In genomic region chr6:13453771-13454251, GRCh38 we compare ENCODE assay signal across 8 cellular contexts. TPM values are rescaled to one million over a fixed set of nuclear protein-coding genes. Genes with fewer than 3 reads are reported as not detected.
DNase-seq lines count a peak whose midpoint lies in the region; ATAC-seq and TF ChIP-seq lines count a peak whose summit lies in the region.

No MANE protein-coding gene starts in this region.

- no peak overlapping the region for H3K14ac ChIP-seq in mesenchymal stem cell (ENCODE audit: low read length in 2 of 2)

- H4K91ac ChIP-seq in mesenchymal stem cell (ENCODE audit: low read length), result no peak overlapping the region

- TF ChIP-seq CTCF in heart right ventricle (IDR thresholded peaks at IDR 0.05) (no peak), brain microvascular endothelial cell (IDR thresholded peaks at IDR 0.05; ENCODE audit: low read depth, low read length, missing control alignments) (no peak), spleen (IDR thresholded peaks at IDR 0.05 in 8 of 11, conservative IDR thresholded peaks at IDR 0.05 in 3 of 11) (no peak)

- H2AFZ ChIP-seq in mesenchymal stem cell (ENCODE audit: low read depth, low read length), result no peak overlapping the region

- no peak overlapping the region for H2BK5ac ChIP-seq in mesenchymal stem cell (ENCODE audit: low read depth, low read length, poor library complexity, severe bottlenecking)

- in situ Hi-C loops in brain microvascular endothelial cell (cut with HindIII; ENCODE audit: low pct_ligation_motif_present, low sequenced_read_pairs), result no loop called here

- H3K4me3 ChIP-seq in heart right ventricle (no peak overlapping the region), brain microvascular endothelial cell (ENCODE audit: low read depth, low read length) (no peak overlapping the region), spleen (peak overlapping the region in 1 of 8 donors; percentile 44), mesenchymal stem cell (ENCODE audit: insufficient read depth in 1 of 2, low read depth in 1 of 2, low read length in 2 of 2) (no peak overlapping the region)

- 79 to 83% methylated on average over 2 of the region's 2 CpGs for WGBS in heart right ventricle, 2 donors
- WGBS in spleen, 5 donors, result 74 to 95% (median 81%) methylated on average over 2 of the region's 2 CpGs
- 59% methylated on average over 2 of the region's 2 CpGs for WGBS in mesenchymal stem cell

- no peak overlapping the region for H2BK15ac ChIP-seq in mesenchymal stem cell (ENCODE audit: low read depth, poor library complexity, severe bottlenecking)

- DNase-seq in heart right ventricle, result no peak
- DNase-seq in Right ventricle myocardium superior, result no peak
- DNase-seq in RKO (ENCODE audit: low spot score), result peak; percentile 88
- peak; percentile 23 for DNase-seq in brain microvascular endothelial cell
- DNase-seq in spleen, result no peak
- no peak for DNase-seq in mesenchymal stem cell

- H3K27me3 ChIP-seq in heart right ventricle (no peaks in the 10 kb centered on the region), brain microvascular endothelial cell (replicated peaks) (no peaks in the 10 kb centered on the region), spleen (replicated peaks in 1 of 7) (no peaks in the 10 kb centered on the region), mesenchymal stem cell (ENCODE audit: control insufficient read depth in 1 of 2, insufficient read depth in 1 of 2, low read length in 2 of 2) (no peaks in the 10 kb centered on the region)

- H3K36me3 ChIP-seq in heart right ventricle (peaks cover 0 to 21% (median 4%) of the 10 kb centered on the region in 9 donors), brain microvascular endothelial cell (replicated peaks) (no peaks in the 10 kb centered on the region), spleen (peaks cover 0 to 29% (median 9%) of the 10 kb centered on the region in 6 donors), mesenchymal stem cell (ENCODE audit: control insufficient read depth in 1 of 2, insufficient read depth in 2 of 2, low read depth in 1 of 2, low read length in 2 of 2) (peaks cover 0 to 4% of the 10 kb centered on the region in 2 experiments)

- H3K9me3 ChIP-seq in heart right ventricle (no peaks in the 10 kb centered on the region), spleen (no peaks in the 10 kb centered on the region), mesenchymal stem cell (ENCODE audit: control insufficient read depth, low read length) (no peaks in the 10 kb centered on the region)

- no peak overlapping the region for H3K4ac ChIP-seq in mesenchymal stem cell (ENCODE audit: low read depth in 1 of 2, low read length in 2 of 2)

- H3K23ac ChIP-seq in mesenchymal stem cell (ENCODE audit: low read length in 2 of 2), result no peak overlapping the region

- no peak overlapping the region for H2BK120ac ChIP-seq in mesenchymal stem cell (ENCODE audit: low read depth, low read length)

- H3K18ac ChIP-seq in mesenchymal stem cell (ENCODE audit: low read depth in 1 of 2, low read length in 2 of 2), result no peak overlapping the region

- ATAC-seq in heart right ventricle (peak in 2 of 8 donors; percentile 5 to 8), Right ventricle myocardium superior (ENCODE audit: poor library complexity) (no peak), GM19395 (IDR thresholded peaks at IDR 0.05; ENCODE audit: unreplicated experiment) (no peak), GM19452 (IDR thresholded peaks at IDR 0.05; ENCODE audit: unreplicated experiment) (no peak)

- H2AK5ac ChIP-seq in mesenchymal stem cell (ENCODE audit: low read length, severe bottlenecking), result no peak overlapping the region

- H2BK12ac ChIP-seq in mesenchymal stem cell (ENCODE audit: low read length in 2 of 2), result peak overlapping the region in 1 of 2 experiments; percentile 56

- H3K27ac ChIP-seq in heart right ventricle, result peak overlapping the region in 8 of 10 donors; percentile 23 to 73 (median 54)
- H3K27ac ChIP-seq in brain microvascular endothelial cell, result no peak overlapping the region
- H3K27ac ChIP-seq in spleen, result peak overlapping the region in 5 of 8 donors; percentile 48 to 84 (median 63)
- H3K27ac ChIP-seq in mesenchymal stem cell (ENCODE audit: low read length, poor library complexity, severe bottlenecking), result no peak overlapping the region

- H3K9ac ChIP-seq in mesenchymal stem cell (ENCODE audit: low read length), result no peak overlapping the region

- H3K4me2 ChIP-seq in mesenchymal stem cell (ENCODE audit: low read length, poor library complexity, severe bottlenecking), result no peak overlapping the region

- H4K8ac ChIP-seq in mesenchymal stem cell (ENCODE audit: low read length), result no peak overlapping the region

- no peak for TF ChIP-seq POLR2A in spleen (IDR thresholded peaks at IDR 0.05)

- H3K79me1 ChIP-seq in mesenchymal stem cell (replicated peaks; ENCODE audit: low read length, poor library complexity, severe bottlenecking), result peaks cover 4% of the 10 kb centered on the region

- H3K4me1 ChIP-seq in heart right ventricle (peaks cover 24 to 97% (median 72%) of the 10 kb centered on the region in 9 donors), spleen (peaks cover 21 to 81% (median 49%) of the 10 kb centered on the region in 6 donors), mesenchymal stem cell (ENCODE audit: control insufficient read depth, insufficient read depth, low read depth, low read length) (peaks cover 5% of the 10 kb centered on the region)

- intact Hi-C loops in heart right ventricle (cut with DNase I) (no loop called here), Right ventricle myocardium superior (cut with DNase I) (no loop called here), spleen (cut with DNase I; ENCODE audit: low total_unique reads) (no loop called here)

RNA-seq across cellular contexts. Expression of gene GFOD1, which starts 33.6 kb away (rescaled TPM):
- total RNA-seq in heart right ventricle (10 to 100 TPM; 26.5 to 96.5 (median 41.0) TPM), Right ventricle myocardium superior (46.2 TPM), spleen (10 to 100 TPM; 16.0 to 54.0 (median 37.4) TPM)
- polyA plus RNA-seq in heart right ventricle (10 to 100 TPM; 13.8 to 18.2 TPM), spleen (1 to 10 TPM; 3.4 to 8.2 (median 4.2) TPM)
- 2.3 TPM for polyA plus RNA-seq in mesenchymal stem cell (2013, experiment 1 of 2)
- 2.2 TPM for polyA plus RNA-seq in mesenchymal stem cell (2013, experiment 2 of 2)

Comparison
In these comparisons a context has a peak if more than half of its experiments do, and no peak if none do; other contexts are left out.
1. DNase-seq: peak in RKO (single experiment) and brain microvascular endothelial cell (single experiment); none in heart right ventricle (0 of 2), Right ventricle myocardium superior (single experiment), spleen (single experiment) and mesenchymal stem cell (single experiment).
2. H3K27ac ChIP-seq: peak in heart right ventricle (8 of 10) and spleen (5 of 8); none in brain microvascular endothelial cell (single experiment) and mesenchymal stem cell (single experiment).